ENCODE assay signal across 8 cellular contexts in genomic region chr2:89836326-89836725, GRCh38.
DNase-seq lines count a peak whose midpoint lies in the region; ATAC-seq, FAIRE-seq and TF ChIP-seq lines count a peak whose summit lies in the region.
"Not testable (repeated sequence)": the region's sequence is repeated elsewhere in the genome, so short reads cannot be mapped to it uniquely, and the experiment has no call there.

No MANE protein-coding gene starts in this region.

- H3K79me2 ChIP-seq in endothelial cell of umbilical vein (ENCODE audit: control insufficient read depth, insufficient read depth, low read length): not testable (repeated sequence)

- BruUV-seq in endothelial cell of umbilical vein (replicated peaks; lab: Mats Ljungman, UMichigan): not testable (repeated sequence)

- not testable (repeated sequence) for H3K36me3 ChIP-seq in endothelial cell of umbilical vein (ENCODE audit: control insufficient read depth in 2 of 2, extremely low read depth in 1 of 2, insufficient read depth in 2 of 2, low read length in 2 of 2)

- POLR2A ChIA-PET in AG04450 (lab: Yijun Ruan, JAX); endothelial cell of umbilical vein (lab: Charles Lee): not testable (repeated sequence)

- peaks cover 45% of the 10 kb centered on the region for H3K36me3 Mint-ChIP-seq in activated CD8-positive, alpha-beta memory T cell treated with anti-CD3 and anti-CD28 coated beads, Interleukin-2, amount 10 ng/mL, durations not matched to agents 7 days and 5 days

- TF ChIP-seq POLR2A in endothelial cell of umbilical vein (IDR thresholded peaks at IDR 0.05; ENCODE audit: low read depth, low read length): not testable (repeated sequence)

- intact Hi-C loops in endothelial cell of umbilical vein (cut with micrococcal nuclease): not testable (repeated sequence)

- not testable (repeated sequence) for H3K27ac Mint-ChIP-seq in activated CD8-positive, alpha-beta memory T cell treated with anti-CD3 and anti-CD28 coated beads, Interleukin-2, amount 10 ng/mL, durations not matched to agents 7 days and 5 days

- CTCF ChIA-PET in AG04450 (lab: Charles Lee); activated CD8-positive, alpha-beta memory T cell treated with anti-CD3 and anti-CD28 coated beads, Interleukin-2, amount 10 ng/mL, durations not matched to agents 7 days and 5 days (lab: Charles Lee); endothelial cell of umbilical vein (lab: Charles Lee): not testable (repeated sequence)

- not testable (repeated sequence) for TF ChIP-seq CTCF in AG04450 (IDR thresholded peaks at IDR 0.05; ENCODE audit: low read depth, low read length); endothelial cell of umbilical vein (IDR thresholded peaks at IDR 0.05; ENCODE audit: extremely low read depth in 1 of 2, insufficient read depth in 1 of 2, low read depth in 1 of 2, low read length in 2 of 2)

- not testable (repeated sequence) for H3K27me3 Mint-ChIP-seq in activated CD8-positive, alpha-beta memory T cell treated with anti-CD3 and anti-CD28 coated beads, Interleukin-2, amount 10 ng/mL, durations not matched to agents 7 days and 5 days

- not testable (repeated sequence) for H3K9me1 ChIP-seq in endothelial cell of umbilical vein (replicated peaks; ENCODE audit: control insufficient read depth, extremely low read depth, insufficient read depth, low read length)

- not testable (repeated sequence) for H3K9ac ChIP-seq in endothelial cell of umbilical vein (replicated peaks; ENCODE audit: extremely low read depth, insufficient read depth, low read length)

- not testable (repeated sequence) for H3K4me2 ChIP-seq in endothelial cell of umbilical vein (ENCODE audit: insufficient read depth, low read length)

- not testable (repeated sequence) for H3K27me3 ChIP-seq in AG04450 (ENCODE audit: control insufficient read depth, insufficient read depth, low read length); endothelial cell of umbilical vein (ENCODE audit: control insufficient read depth in 2 of 2, insufficient read depth in 2 of 2, low read length in 2 of 2)

- not testable (repeated sequence) for H4K20me1 ChIP-seq in endothelial cell of umbilical vein (replicated peaks; ENCODE audit: control insufficient read depth, extremely low read depth, insufficient read depth, low read length)

- H3K4me1 Mint-ChIP-seq in activated CD8-positive, alpha-beta memory T cell treated with anti-CD3 and anti-CD28 coated beads, Interleukin-2, amount 10 ng/mL, durations not matched to agents 7 days and 5 days: not testable (repeated sequence)

- not testable (repeated sequence) for H3K4me3 Mint-ChIP-seq in activated CD8-positive, alpha-beta memory T cell treated with anti-CD3 and anti-CD28 coated beads, Interleukin-2, amount 10 ng/mL, durations not matched to agents 7 days and 5 days

- not testable (repeated sequence) for FAIRE-seq in endothelial cell of umbilical vein (lab: Jason Lieb, UNC)

- H3K27ac ChIP-seq in AG04450 (ENCODE audit: low read depth, low read length); endothelial cell of umbilical vein (ENCODE audit: insufficient read depth, low read depth, low read length): not testable (repeated sequence)

- not testable (repeated sequence) for H3K4me1 ChIP-seq in endothelial cell of umbilical vein (ENCODE audit: control insufficient read depth, extremely low read depth, insufficient read depth, low read length)

- not testable (repeated sequence) for H2AFZ ChIP-seq in endothelial cell of umbilical vein (ENCODE audit: low read depth, low read length)

- H3K9me3 Mint-ChIP-seq in activated CD8-positive, alpha-beta memory T cell treated with anti-CD3 and anti-CD28 coated beads, Interleukin-2, amount 10 ng/mL, durations not matched to agents 7 days and 5 days (ENCODE audit: low read depth): peaks cover 46% of the 10 kb centered on the region

- not testable (repeated sequence) for H3K9me3 ChIP-seq in AG04450 (ENCODE audit: control insufficient read depth, insufficient read depth, low read length)
- H3K9me3 ChIP-seq in endothelial cell of umbilical vein (replicated peaks; ENCODE audit: control insufficient read depth, insufficient read depth, low read length) (peaks cover 57% of the 10 kb centered on the region), iPS-18c (ENCODE audit: control insufficient read depth, insufficient read depth, low read length) (peaks cover 35% of the 10 kb centered on the region)

- dilution Hi-C loops in endothelial cell of umbilical vein (cut with MboI; ENCODE audit: extremely low pct_ligation_motif_present, low sequenced_read_pairs): not testable (repeated sequence)

- ATAC-seq in GM19035 (IDR thresholded peaks at IDR 0.05; ENCODE audit: unreplicated experiment) (peak; percentile 37), HG02623 (IDR thresholded peaks at IDR 0.05; ENCODE audit: unreplicated experiment) (peak; percentile 38), HG03457 (IDR thresholded peaks at IDR 0.05; ENCODE audit: unreplicated experiment) (peak; percentile 37)
- ATAC-seq in activated CD8-positive, alpha-beta memory T cell treated with anti-CD3 and anti-CD28 coated beads, Interleukin-2, amount 10 ng/mL, durations not matched to agents 7 days and 5 days: peak; percentile 58

- not testable (repeated sequence) for H3K4me3 ChIP-seq in AG04450 (ENCODE audit: low read depth, low read length); endothelial cell of umbilical vein (replicated peaks in 1 of 3; ENCODE audit: insufficient read depth in 1 of 3, low read depth in 1 of 3, low read length in 3 of 3)
- H3K4me3 ChIP-seq in iPS-18c (ENCODE audit: insufficient read depth, low read depth, low read length): 0 out of 2 replicates have a peak overlapping the region, but pooled peaks have one; percentile 6

- peak; percentile 46 for DNase-seq in AG04450 (ENCODE audit: low read depth, low spot score)
- DNase-seq in activated CD8-positive, alpha-beta memory T cell treated with anti-CD3 and anti-CD28 coated beads, Interleukin-2, amount 10 ng/mL, durations not matched to agents 7 days and 5 days: not testable (repeated sequence)
- peak; percentile 89 for DNase-seq in endothelial cell of umbilical vein (ENCODE audit: low read depth, low spot score)
- peak; percentile 77 for DNase-seq in pons (ENCODE audit: low spot score)
